Comparison of ENCODE assay signal across 19 cellular contexts in genomic region chr1:192529031-192529755, GRCh38. TPM values are rescaled to one million over a fixed set of nuclear protein-coding genes. Genes with fewer than 3 reads are reported as not detected.
DNase-seq lines count a peak whose midpoint lies in the region; ATAC-seq and TF ChIP-seq lines count a peak whose summit lies in the region.
"Had no signal": no experiment of that assay in that cellular context is flagged by ENCODE, and none has a peak within 500 bp of the region (broad histone marks: within the 10 kb centered on the region; RNA-seq: fewer than 3 reads in every experiment).

No MANE protein-coding gene starts in this region.

- TF ChIP-seq CTCF in type B pancreatic cell (conservative IDR thresholded peaks at IDR 0.05): no peak
- no peak for TF ChIP-seq CTCF in progenitor cell of endocrine pancreas (IDR thresholded peaks at IDR 0.05; ENCODE audit: unreplicated experiment)

- H3K27me3 Mint-ChIP-seq in CD4-positive, CD25-positive, alpha-beta regulatory T cell: peaks cover 8% of the 10 kb centered on the region
- no peaks in the 10 kb centered on the region for H3K27me3 Mint-ChIP-seq in central memory CD8-positive, alpha-beta T cell
- H3K27me3 Mint-ChIP-seq in natural killer cell treated with Interleukin-12 subunit alpha and Interleukin-12 subunit beta and Interleukin-15 and Interleukin-18, amount 100 ng/mL, for 72 hours: no peaks in the 10 kb centered on the region
- H3K27me3 Mint-ChIP-seq in type B pancreatic cell (no peaks in the 10 kb centered on the region), progenitor cell of endocrine pancreas (no peaks in the 10 kb centered on the region)
- H3K27me3 Mint-ChIP-seq: activated CD4-positive, alpha-beta memory T cell treated with anti-CD3 and anti-CD28 coated beads, Interleukin-2, amount 10 ng/mL, durations not matched to agents 7 days and 5 days had no signal

- no peaks in the 10 kb centered on the region for H3K9me3 ChIP-seq in CD4-positive, CD25-positive, alpha-beta regulatory T cell (ENCODE audit: control insufficient read depth in 2 of 2, low read length in 2 of 2)
- H3K9me3 ChIP-seq: MG63, SJCRH30, thoracic aorta had no signal

- H3K4me3 Mint-ChIP-seq in CD4-positive, CD25-positive, alpha-beta regulatory T cell: peak overlapping the region in 2 of 4 donors; percentile 23 to 44
- H3K4me3 Mint-ChIP-seq in central memory CD8-positive, alpha-beta T cell: no peak overlapping the region
- peak overlapping the region; percentile 66 for H3K4me3 Mint-ChIP-seq in natural killer cell treated with Interleukin-12 subunit alpha and Interleukin-12 subunit beta and Interleukin-15 and Interleukin-18, amount 100 ng/mL, for 72 hours
- H3K4me3 Mint-ChIP-seq in type B pancreatic cell (no peak overlapping the region), progenitor cell of endocrine pancreas (ENCODE audit: low read depth) (no peak overlapping the region)
- H3K4me3 Mint-ChIP-seq: activated CD4-positive, alpha-beta memory T cell treated with anti-CD3 and anti-CD28 coated beads, Interleukin-2, amount 10 ng/mL, durations not matched to agents 7 days and 5 days; nephron had no signal

- peaks cover 0 to 4% (median 2%) of the 10 kb centered on the region in 7 donors for H3K9me3 Mint-ChIP-seq in CD4-positive, CD25-positive, alpha-beta regulatory T cell
- H3K9me3 Mint-ChIP-seq in central memory CD8-positive, alpha-beta T cell: no peaks in the 10 kb centered on the region
- H3K9me3 Mint-ChIP-seq in natural killer cell treated with Interleukin-12 subunit alpha and Interleukin-12 subunit beta and Interleukin-15 and Interleukin-18, amount 100 ng/mL, for 72 hours: peaks cover 9% of the 10 kb centered on the region
- H3K9me3 Mint-ChIP-seq in type B pancreatic cell: no peaks in the 10 kb centered on the region
- peaks cover 9% of the 10 kb centered on the region for H3K9me3 Mint-ChIP-seq in progenitor cell of endocrine pancreas (ENCODE audit: low read depth)

- no peak overlapping the region for H3K27ac ChIP-seq in CD4-positive, CD25-positive, alpha-beta regulatory T cell (ENCODE audit: insufficient read depth, low read length, poor library complexity, severe bottlenecking)
- H3K27ac ChIP-seq: SJCRH30 had no signal

- no peak overlapping the region for H3K4me3 ChIP-seq in CD4-positive, CD25-positive, alpha-beta regulatory T cell (ENCODE audit: low read depth, low read length)
- H3K4me3 ChIP-seq: MG63, SJCRH30, thoracic aorta had no signal

- H3K27me3 ChIP-seq in CD4-positive, CD25-positive, alpha-beta regulatory T cell (ENCODE audit: control insufficient read depth, insufficient read depth, low read length): no peaks in the 10 kb centered on the region
- H3K27me3 ChIP-seq: brain microvascular endothelial cell, MG63, SJCRH30 had no signal

- peak overlapping the region in 2 of 3 donors; percentile 6 to 48 for H3K27ac Mint-ChIP-seq in CD4-positive, CD25-positive, alpha-beta regulatory T cell
- H3K27ac Mint-ChIP-seq in central memory CD8-positive, alpha-beta T cell (ENCODE audit: low read depth): peak overlapping the region; percentile 71
- H3K27ac Mint-ChIP-seq in natural killer cell treated with Interleukin-12 subunit alpha and Interleukin-12 subunit beta and Interleukin-15 and Interleukin-18, amount 100 ng/mL, for 72 hours: peak overlapping the region; percentile 70 to 79
- H3K27ac Mint-ChIP-seq in type B pancreatic cell: no peak overlapping the region
- H3K27ac Mint-ChIP-seq in progenitor cell of endocrine pancreas: no peak overlapping the region

- DNase-seq in CD4-positive, CD25-positive, alpha-beta regulatory T cell: no peak
- peak; percentile 51 for DNase-seq in HT-29 (ENCODE audit: low spot score)
- DNase-seq in central memory CD8-positive, alpha-beta T cell (ENCODE audit: low spot score in 2 of 2): no peak
- no peak for DNase-seq in natural killer cell treated with Interleukin-12 subunit alpha and Interleukin-12 subunit beta and Interleukin-15 and Interleukin-18, amount 100 ng/mL, for 72 hours (ENCODE audit: low spot score)
- no peak for DNase-seq in type B pancreatic cell (ENCODE audit: extremely low spot score, unreplicated experiment)
- no peak for DNase-seq in progenitor cell of endocrine pancreas (ENCODE audit: low spot score, unreplicated experiment)
- DNase-seq: activated CD4-positive, alpha-beta memory T cell treated with anti-CD3 and anti-CD28 coated beads, Interleukin-2, amount 10 ng/mL, durations not matched to agents 7 days and 5 days; activated gamma-delta T cell; brain microvascular endothelial cell; DMS 273 treated with DMSO at 0.1 percent for 48 hours; effector CD8-positive, alpha-beta T cell; MG63; NCI-H2029; SJCRH30 had no signal

- peaks cover 34 to 38% (median 35%) of the 10 kb centered on the region in 4 donors for H3K4me1 Mint-ChIP-seq in CD4-positive, CD25-positive, alpha-beta regulatory T cell
- peaks cover 32% of the 10 kb centered on the region for H3K4me1 Mint-ChIP-seq in central memory CD8-positive, alpha-beta T cell
- peaks cover 46 to 57% of the 10 kb centered on the region in 2 donors for H3K4me1 Mint-ChIP-seq in natural killer cell treated with Interleukin-12 subunit alpha and Interleukin-12 subunit beta and Interleukin-15 and Interleukin-18, amount 100 ng/mL, for 72 hours (ENCODE audit: low read depth in 2 of 2)
- H3K4me1 Mint-ChIP-seq in type B pancreatic cell (ENCODE audit: unreplicated experiment) (peaks cover 4% of the 10 kb centered on the region), progenitor cell of endocrine pancreas (ENCODE audit: low read depth) (peaks cover 12% of the 10 kb centered on the region)

- no peak for ATAC-seq in CD4-positive, CD25-positive, alpha-beta regulatory T cell (ENCODE audit: low read depth in 2 of 2)
- ATAC-seq in central memory CD8-positive, alpha-beta T cell (replicated peaks; ENCODE audit: extremely low read depth, poor library complexity, severe bottlenecking): no peak
- ATAC-seq in natural killer cell treated with Interleukin-12 subunit alpha and Interleukin-12 subunit beta and Interleukin-15 and Interleukin-18, amount 100 ng/mL, for 72 hours: no peak
- ATAC-seq in HG03521 (IDR thresholded peaks at IDR 0.05; ENCODE audit: unreplicated experiment) (no peak), GM18907 (IDR thresholded peaks at IDR 0.05; ENCODE audit: unreplicated experiment) (no peak)

- H3K36me3 Mint-ChIP-seq in CD4-positive, CD25-positive, alpha-beta regulatory T cell: no peaks in the 10 kb centered on the region
- H3K36me3 Mint-ChIP-seq in central memory CD8-positive, alpha-beta T cell (ENCODE audit: insufficient read depth): peaks cover 1% of the 10 kb centered on the region
- peaks cover 18% of the 10 kb centered on the region for H3K36me3 Mint-ChIP-seq in natural killer cell treated with Interleukin-12 subunit alpha and Interleukin-12 subunit beta and Interleukin-15 and Interleukin-18, amount 100 ng/mL, for 72 hours
- peaks cover 3% of the 10 kb centered on the region for H3K36me3 Mint-ChIP-seq in type B pancreatic cell
- peaks cover 2% of the 10 kb centered on the region for H3K36me3 Mint-ChIP-seq in progenitor cell of endocrine pancreas (ENCODE audit: insufficient read depth)

- no peaks in the 10 kb centered on the region for H3K36me3 ChIP-seq in CD4-positive, CD25-positive, alpha-beta regulatory T cell (ENCODE audit: control insufficient read depth, insufficient read depth, low read length)
- H3K36me3 ChIP-seq: brain microvascular endothelial cell, MG63, SJCRH30, thoracic aorta had no signal

- peaks cover 19% of the 10 kb centered on the region for H3K4me1 ChIP-seq in CD4-positive, CD25-positive, alpha-beta regulatory T cell (ENCODE audit: control insufficient read depth, insufficient read depth, low read length, poor library complexity, severe bottlenecking)
- H3K4me1 ChIP-seq: SJCRH30 had no signal

RNA-seq across cellular contexts. Expression of gene RGS1, which starts 46.4 kb away (rescaled TPM):
- total RNA-seq in CD4-positive, CD25-positive, alpha-beta regulatory T cell: 2,600 TPM
- 100 to 1,000 TPM; 118 to 294 (median 158) TPM for polyA plus RNA-seq in CD4-positive, CD25-positive, alpha-beta regulatory T cell
- not detected in 2 replicates for total RNA-seq in HT-29 (2014; rRNA removed; shearing (Covaris generic))
- total RNA-seq in natural killer cell treated with Interleukin-12 subunit alpha and Interleukin-12 subunit beta and Interleukin-15 and Interleukin-18, amount 100 ng/mL, for 72 hours: 100 to 1,000 TPM in 1 of 2 donors, 10 to 100 TPM in 1; 67.6 to 143 TPM
- 1.1 and 1.2 TPM in 2 replicates for total RNA-seq in type B pancreatic cell (ENCODE audit: low replicate concordance)
- 0.26 and 0.42 TPM in 2 replicates for total RNA-seq in progenitor cell of endocrine pancreas
- total RNA-seq: renal cortical epithelial cell, SJCRH30 had no signal

Comparison
In these comparisons a context has a peak if more than half of its experiments do, and no peak if none do; other contexts are left out.
1. H3K27ac Mint-ChIP-seq: peak in CD4-positive, CD25-positive, alpha-beta regulatory T cell (2 of 3), central memory CD8-positive, alpha-beta T cell (single experiment) and natural killer cell treated with Interleukin-12 subunit alpha and Interleukin-12 subunit beta and Interleukin-15 and Interleukin-18, amount 100 ng/mL, for 72 hours (2 of 2); none in type B pancreatic cell (single experiment) and progenitor cell of endocrine pancreas (single experiment).
2. RNA of gene RGS1, which starts 46.4 kb away (total RNA-seq): 2,600 TPM in CD4-positive, CD25-positive, alpha-beta regulatory T cell (single experiment) and 67.6 to 143 TPM in natural killer cell treated with Interleukin-12 subunit alpha and Interleukin-12 subunit beta and Interleukin-15 and Interleukin-18, amount 100 ng/mL, for 72 hours; 1.1 to 1.2 TPM in type B pancreatic cell, 0.26 to 0.42 TPM in progenitor cell of endocrine pancreas and not detected in HT-29; every median in the first group is over 10 times any median in the second.